9 cellular contexts compared by ENCODE assay signal in genomic region chr4:98546910-98547544, GRCh38.
DNase-seq lines count a peak whose midpoint lies in the region; ATAC-seq lines count a peak whose summit lies in the region.
"Had no signal": no experiment of that assay in that cellular context is flagged by ENCODE, and none has a peak within 500 bp of the region (broad histone marks: within the 10 kb centered on the region; RNA-seq: fewer than 3 reads in every experiment).

No MANE protein-coding gene starts in this region.

- ATAC-seq in HG02763 (IDR thresholded peaks at IDR 0.05; ENCODE audit: unreplicated experiment), result no peak
- ATAC-seq: stimulated activated naive B cell treated with anti-CD40 and anti-IgM and Interleukin-4, amounts not matched to agents 10 μg/mL and 1 μg/mL and 100 μg/mL, for 72 hours had no signal

- DNase-seq in dermis blood vessel endothelial cell (peak; percentile 59), left kidney (ENCODE audit: low read depth, low spot score) (peak; percentile 41), substantia nigra (lab: John Stamatoyannopoulos, UW) (peak in 32 of 49 donors; percentile 4 to 76 (median 42)), mucosa of gallbladder (ENCODE audit: low spot score) (no peak), SKM-1 (lab: John Stamatoyannopoulos, UW; ENCODE audit: unreplicated experiment) (no peak), epidermal melanocyte (ENCODE audit: insufficient read length, low spot score) (no peak)
- DNase-seq: stimulated activated naive B cell treated with anti-CD40 and anti-IgM and Interleukin-4, amounts not matched to agents 10 μg/mL and 1 μg/mL and 100 μg/mL, for 72 hours had no signal

- no peaks in the 10 kb centered on the region for H3K36me3 ChIP-seq in HUES48 (ENCODE audit: control insufficient read depth, insufficient read depth, low read length)

- no peaks in the 10 kb centered on the region for H3K9me3 ChIP-seq in HUES48 (ENCODE audit: control insufficient read depth, insufficient read depth, low read length)

- H3K27ac ChIP-seq in HUES48 (ENCODE audit: low read depth, low read length) (peak overlapping the region; percentile 44), substantia nigra (ENCODE audit: low read depth, low read length, poor library complexity, severe bottlenecking) (peak overlapping the region; percentile 64)

- H3K9ac ChIP-seq in HUES48 (ENCODE audit: low read depth, low read length), result no peak overlapping the region

- no peak overlapping the region for H3K4me3 ChIP-seq in HUES48 (ENCODE audit: low read depth, low read length)

- no peaks in the 10 kb centered on the region for H3K27me3 ChIP-seq in HUES48 (ENCODE audit: control insufficient read depth, insufficient read depth, low read length)

- peaks cover 4% of the 10 kb centered on the region; the same call in 1 of the 2 replicates for H3K4me1 ChIP-seq in HUES48 (ENCODE audit: control insufficient read depth, insufficient read depth, low read length)

Comparison
In these comparisons a context has a peak if more than half of its experiments do, and no peak if none do; other contexts are left out.
1. DNase-seq: peak in dermis blood vessel endothelial cell (single experiment), left kidney (single experiment) and substantia nigra (32 of 49); none in mucosa of gallbladder (single experiment), SKM-1 (single experiment) and epidermal melanocyte (single experiment).